In the genomic region with DNA sequence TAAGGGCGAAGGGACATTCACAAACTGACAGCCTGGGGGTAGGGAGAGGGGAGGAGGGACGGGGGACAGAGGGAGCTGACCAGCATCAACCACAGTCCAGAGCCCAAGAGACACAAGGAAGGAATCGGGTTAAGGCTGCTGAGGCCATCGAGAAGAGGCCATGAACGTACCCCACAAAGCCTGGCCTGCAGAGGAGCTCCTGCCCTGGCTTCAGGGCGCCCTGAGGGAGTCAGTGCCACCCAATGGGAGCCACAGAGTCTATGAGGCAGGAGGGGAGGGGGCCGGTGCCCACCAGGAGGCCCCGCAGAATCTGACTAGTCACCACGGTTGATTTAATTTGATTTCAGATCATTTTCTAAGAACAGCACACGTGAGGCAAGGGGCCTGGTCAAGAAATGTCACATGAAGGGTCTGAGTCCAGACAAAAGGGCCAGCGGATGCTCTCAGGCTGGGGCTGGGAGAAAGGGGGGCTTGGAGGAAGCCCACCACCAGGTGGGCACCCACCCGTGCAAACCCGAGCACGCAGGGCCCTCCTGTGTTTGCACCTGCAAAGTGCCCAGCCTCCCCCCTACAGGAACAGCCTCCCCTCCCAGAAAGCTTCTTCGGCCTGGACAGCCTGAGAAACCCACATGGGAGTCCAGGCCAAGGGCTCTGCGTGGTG, we compare ENCODE assay signal across 15 cellular contexts. TPM values are rescaled to one million over a fixed set of nuclear protein-coding genes. Genes with fewer than 3 reads are reported as not detected.
A peak's percentile ranks its signal among the peaks of the same experiment; 100 is the strongest.
DNase-seq lines count a peak whose midpoint lies in the region; ATAC-seq and TF ChIP-seq lines count a peak whose summit lies in the region.
"Had no signal": no experiment of that assay in that cellular context is flagged by ENCODE, and none has a peak within 500 bp of the region (broad histone marks: within the 10 kb centered on the region; RNA-seq: fewer than 3 reads in every experiment).

No MANE protein-coding gene starts in this region.

- TF ChIP-seq POLR2A in spleen (IDR thresholded peaks at IDR 0.05) (no peak), testis (IDR thresholded peaks at IDR 0.05) (no peak)

- DNase-seq in left colon (peak; percentile 0 to 13), spleen (peak; percentile 49), testis (no peak), hypothalamus (lab: John Stamatoyannopoulos, UW) (no peak), SHP77 treated with DMSO at 0.1 percent for 48 hours (lab: John Stamatoyannopoulos, UW) (no peak)
- DNase-seq: activated CD4-positive, alpha-beta T cell treated with anti-CD3 and anti-CD28 coated beads, Interleukin-2, amount 10 ng/mL, durations not matched to agents 7 days and 5 days; brain microvascular endothelial cell; effector CD8-positive, alpha-beta T cell; mesenchymal stem cell; NCI-H748 treated with DMSO at 0.1 percent for 48 hours had no signal

- ATAC-seq in left colon, result no peak
- ATAC-seq: activated T-helper 17 cell treated with anti-CD3 and anti-CD28 coated beads, Interleukin-2, amount 50 U/mL, for 72 hours had no signal

- WGBS in spleen, 5 donors, result 83 to 92% (median 86%) methylated on average over 16 of the region's 16 CpGs
- 89 to 93% methylated on average over 14 to 16 of the region's 16 CpGs for WGBS in testis, 2 donors

- peak overlapping the region; percentile 30 for H3K27ac ChIP-seq in angular gyrus (ENCODE audit: low read depth, low read length)
- no peak overlapping the region for H3K27ac ChIP-seq in spleen
- H3K27ac ChIP-seq in testis, result no peak overlapping the region
- H3K27ac ChIP-seq: brain microvascular endothelial cell, neutrophil, thoracic aorta had no signal

- H3K4me3 ChIP-seq in spleen (no peak overlapping the region), testis (no peak overlapping the region)
- H3K4me3 ChIP-seq: thoracic aorta had no signal

- H3K27me3 ChIP-seq in spleen (replicated peaks in 1 of 7), result no peaks in the 10 kb centered on the region
- H3K27me3 ChIP-seq in testis, result no peaks in the 10 kb centered on the region
- H3K27me3 ChIP-seq: brain microvascular endothelial cell, neutrophil had no signal

- TF ChIP-seq RAD21 in Ishikawa (IDR thresholded peaks at IDR 0.05; ENCODE audit: low read depth), result no peak

- no peak for TF ChIP-seq EP300 in Ishikawa (IDR thresholded peaks at IDR 0.05; ENCODE audit: borderline replicate concordance)

- H3K4me1 ChIP-seq in spleen (no peaks in the 10 kb centered on the region), testis (no peaks in the 10 kb centered on the region)

- no peaks in the 10 kb centered on the region for H3K36me3 ChIP-seq in spleen
- H3K36me3 ChIP-seq in testis (ENCODE audit: low read depth, missing control alignments), result no peaks in the 10 kb centered on the region
- H3K36me3 ChIP-seq: brain microvascular endothelial cell, neutrophil, thoracic aorta had no signal

- no peaks in the 10 kb centered on the region for H3K9me3 ChIP-seq in spleen
- no peaks in the 10 kb centered on the region for H3K9me3 ChIP-seq in testis
- H3K9me3 ChIP-seq: neutrophil, thoracic aorta had no signal

- intact Hi-C loops in left colon (cut with DNase I, micrococcal nuclease), result no loop called here
- intact Hi-C loops in spleen (cut with DNase I; ENCODE audit: low total_unique reads), result no loop called here
- intact Hi-C loops in testis (cut with DNase I; ENCODE audit: low total_unique reads), result no loop called here

- TF ChIP-seq CTCF in spleen (IDR thresholded peaks at IDR 0.05 in 8 of 11, conservative IDR thresholded peaks at IDR 0.05 in 3 of 11) (no peak), testis (IDR thresholded peaks at IDR 0.05) (no peak)

TF ChIP-seq in Ishikawa, 13 proteins besides CTCF, POLR2A, EP300 and RAD21:
- TF ChIP-seq, protein P1, sequence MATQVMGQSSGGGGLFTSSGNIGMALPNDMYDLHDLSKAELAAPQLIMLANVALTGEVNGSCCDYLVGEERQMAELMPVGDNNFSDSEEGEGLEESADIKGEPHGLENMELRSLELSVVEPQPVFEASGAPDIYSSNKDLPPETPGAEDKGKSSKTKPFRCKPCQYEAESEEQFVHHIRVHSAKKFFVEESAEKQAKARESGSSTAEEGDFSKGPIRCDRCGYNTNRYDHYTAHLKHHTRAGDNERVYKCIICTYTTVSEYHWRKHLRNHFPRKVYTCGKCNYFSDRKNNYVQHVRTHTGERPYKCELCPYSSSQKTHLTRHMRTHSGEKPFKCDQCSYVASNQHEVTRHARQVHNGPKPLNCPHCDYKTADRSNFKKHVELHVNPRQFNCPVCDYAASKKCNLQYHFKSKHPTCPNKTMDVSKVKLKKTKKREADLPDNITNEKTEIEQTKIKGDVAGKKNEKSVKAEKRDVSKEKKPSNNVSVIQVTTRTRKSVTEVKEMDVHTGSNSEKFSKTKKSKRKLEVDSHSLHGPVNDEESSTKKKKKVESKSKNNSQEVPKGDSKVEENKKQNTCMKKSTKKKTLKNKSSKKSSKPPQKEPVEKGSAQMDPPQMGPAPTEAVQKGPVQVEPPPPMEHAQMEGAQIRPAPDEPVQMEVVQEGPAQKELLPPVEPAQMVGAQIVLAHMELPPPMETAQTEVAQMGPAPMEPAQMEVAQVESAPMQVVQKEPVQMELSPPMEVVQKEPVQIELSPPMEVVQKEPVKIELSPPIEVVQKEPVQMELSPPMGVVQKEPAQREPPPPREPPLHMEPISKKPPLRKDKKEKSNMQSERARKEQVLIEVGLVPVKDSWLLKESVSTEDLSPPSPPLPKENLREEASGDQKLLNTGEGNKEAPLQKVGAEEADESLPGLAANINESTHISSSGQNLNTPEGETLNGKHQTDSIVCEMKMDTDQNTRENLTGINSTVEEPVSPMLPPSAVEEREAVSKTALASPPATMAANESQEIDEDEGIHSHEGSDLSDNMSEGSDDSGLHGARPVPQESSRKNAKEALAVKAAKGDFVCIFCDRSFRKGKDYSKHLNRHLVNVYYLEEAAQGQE (IDR thresholded peaks at IDR 0.05; ENCODE audit: low read depth), result peak; percentile 46; the same call in 1 of the 2 replicates
- no peak for TF ChIP-seq TEAD4 (IDR thresholded peaks at IDR 0.05)

RNA-seq across cellular contexts. Expression of gene CAMK2B, which starts 40.4 kb away (rescaled TPM):
- total RNA-seq in left colon (under 1 TPM; 0.61 to 0.76 TPM), spleen (1 to 10 TPM in 1 of 7 donors, under 1 TPM in 4, not detected in 2; 0.20 to 2.9 (median 0.29) TPM), testis (10 to 100 TPM; 12.1 to 12.5 TPM)
- polyA plus RNA-seq in spleen (1 to 10 TPM in 1 of 3 donors, under 1 TPM in 2; 0.57 to 1.1 (median 0.65) TPM), testis (ENCODE audit: insufficient read depth, low read depth, low replicate concordance) (4.0 TPM)
- total RNA-seq: activated CD4-positive, alpha-beta T cell treated with anti-CD3 and anti-CD28 coated beads, Interleukin-2, amount 10 ng/mL, durations not matched to agents 7 days and 5 days had no signal

Comparison
In these comparisons a context has a peak if more than half of its experiments do, and no peak if none do; other contexts are left out.
1. DNase-seq: peak in left colon (2 of 2) and spleen (single experiment); none in testis (single experiment), hypothalamus (0 of 51) and SHP77 treated with DMSO at 0.1 percent for 48 hours (single experiment).